1 cellular context compared by ENCODE assay signal in genomic region chr2:241925821-241926441, GRCh38.
TF ChIP-seq lines count a peak whose summit lies in the region.

No MANE protein-coding gene starts in this region.

TF ChIP-seq in H1, 55 proteins besides CTCF, POLR2A, EP300 and RAD21 (continued from another document):
- TF ChIP-seq SIX5 (IDR thresholded peaks at IDR 0.05; ENCODE audit: low read depth, low read length) (no peak), JUND (IDR thresholded peaks at IDR 0.05; ENCODE audit: low read length) (no peak)
